Comparison of ENCODE assay signal across 1 cellular context in the genomic region with DNA sequence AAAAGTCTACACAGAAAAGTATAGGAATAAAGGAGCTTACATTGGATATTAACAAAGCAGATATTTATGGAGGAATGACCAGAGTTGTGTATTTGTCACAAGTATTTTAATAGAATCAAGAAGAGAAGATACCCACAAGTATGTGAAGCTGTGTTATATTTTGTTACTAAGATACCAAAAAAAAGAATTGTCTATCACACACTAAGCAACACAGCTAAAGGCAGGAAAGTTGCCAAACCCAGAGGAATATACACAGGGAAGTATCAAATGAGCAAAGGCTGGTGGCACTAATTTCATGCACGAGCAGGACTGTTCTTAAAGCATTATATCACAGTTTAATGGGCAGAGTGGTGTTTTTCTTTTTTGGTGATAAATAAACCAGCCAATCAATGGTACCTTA.
TF ChIP-seq lines count a peak whose summit lies in the region.

No MANE protein-coding gene starts in this region.

TF ChIP-seq in H1, 55 proteins besides CTCF, POLR2A, EP300 and RAD21 (continued from another document):
- no peak for TF ChIP-seq BRCA1 (IDR thresholded peaks at IDR 0.05; ENCODE audit: low read depth, low read length)
- TF ChIP-seq, protein P1, sequence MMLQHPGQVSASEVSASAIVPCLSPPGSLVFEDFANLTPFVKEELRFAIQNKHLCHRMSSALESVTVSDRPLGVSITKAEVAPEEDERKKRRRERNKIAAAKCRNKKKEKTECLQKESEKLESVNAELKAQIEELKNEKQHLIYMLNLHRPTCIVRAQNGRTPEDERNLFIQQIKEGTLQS (IDR thresholded peaks at IDR 0.05; ENCODE audit: insufficient read depth, low read depth, low read length), result no peak
- no peak for TF ChIP-seq GABPA (IDR thresholded peaks at IDR 0.05; ENCODE audit: borderline replicate concordance, insufficient read depth, low read length)
- no peak for TF ChIP-seq RNF2 (IDR thresholded peaks at IDR 0.05; ENCODE audit: borderline replicate concordance, low read depth, low read length, missing control alignments, poor library complexity, severe bottlenecking)
TF ChIP-seq in H1: peak in this region for 0.
